ENCODE assay signal across 26 cellular contexts in the genomic region with DNA sequence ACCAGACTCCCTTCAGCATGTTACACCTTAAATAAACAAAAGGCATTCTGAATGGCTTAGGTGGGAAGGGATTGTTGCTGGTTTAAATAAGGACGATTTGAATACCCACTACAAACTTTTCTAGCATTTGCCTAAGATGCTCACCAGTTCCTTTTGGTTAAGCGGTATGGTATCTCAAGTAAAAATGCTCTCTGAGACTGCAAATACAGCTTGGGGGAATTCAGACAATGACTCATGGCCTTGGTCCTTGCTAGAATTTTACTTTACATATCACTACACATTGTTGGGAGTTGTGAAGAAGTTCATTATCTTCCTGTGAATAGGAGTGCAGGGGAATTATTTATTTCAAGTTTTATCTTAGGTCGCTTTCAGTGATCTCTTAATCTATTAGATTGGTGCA.
DNase-seq lines count a peak whose midpoint lies in the region; ATAC-seq and TF ChIP-seq lines count a peak whose summit lies in the region.
"Had no signal": no experiment of that assay in that cellular context is flagged by ENCODE, and none has a peak within 500 bp of the region (broad histone marks: within the 10 kb centered on the region; RNA-seq: fewer than 3 reads in every experiment).

No MANE protein-coding gene starts in this region.

- no peaks in the 10 kb centered on the region for H3K9me3 ChIP-seq in GM23248 (ENCODE audit: low read depth)
- H3K9me3 ChIP-seq in adipocyte (ENCODE audit: control insufficient read depth, low read length): no peaks in the 10 kb centered on the region
- no peaks in the 10 kb centered on the region for H3K9me3 ChIP-seq in ascending aorta
- H3K9me3 ChIP-seq: heart right ventricle, right lobe of liver, thyroid gland had no signal

- in situ Hi-C loops in GM23248 (cut with MboI): no loop called here

- ATAC-seq in GM18907 (IDR thresholded peaks at IDR 0.05; ENCODE audit: unreplicated experiment): no peak
- no peak for ATAC-seq in HG03354 (IDR thresholded peaks at IDR 0.05; ENCODE audit: poor library complexity, severe bottlenecking, unreplicated experiment)
- ATAC-seq: activated naive CD8-positive, alpha-beta T cell treated with anti-CD3 and anti-CD28 coated beads, Interleukin-2, amount 50 U/mL, for 24 hours; heart right ventricle; left lobe of liver; naive thymus-derived CD8-positive, alpha-beta T cell; right lobe of liver; T-helper 17 cell had no signal

- H3F3A ChIP-seq in GM23248 (ENCODE audit: insufficient read depth): peaks cover 29% of the 10 kb centered on the region; the same call in 1 of the 2 replicates

- 61 to 66% methylated on average over 3 of the region's 3 CpGs for WGBS in GM23248 (ENCODE audit: low coverage in 1 of 2, low lambda C conversion rate in 2 of 2, missing lambda C conversion rate in 2 of 2), 2 experiments

- H3K27me3 ChIP-seq in GM23248 (replicated peaks; ENCODE audit: insufficient read depth) (no peaks in the 10 kb centered on the region), adipocyte (replicated peaks; ENCODE audit: control insufficient read depth, insufficient read depth, low read length) (no peaks in the 10 kb centered on the region), ascending aorta (no peaks in the 10 kb centered on the region)
- H3K27me3 ChIP-seq: heart right ventricle, right lobe of liver, thyroid gland had no signal

- no peak for TF ChIP-seq CTCF in fibroblast of villous mesenchyme (IDR thresholded peaks at IDR 0.05; ENCODE audit: insufficient read depth, low read depth, low read length)
- TF ChIP-seq CTCF in ascending aorta (IDR thresholded peaks at IDR 0.05): no peak

- H3K9me2 ChIP-seq in GM23248 (ENCODE audit: insufficient read depth): no peaks in the 10 kb centered on the region

- peaks cover 37% of the 10 kb centered on the region for H3K4me1 ChIP-seq in GM23248 (ENCODE audit: insufficient read depth)
- no peaks in the 10 kb centered on the region for H3K4me1 ChIP-seq in adipocyte (ENCODE audit: control insufficient read depth, insufficient read depth, low read length)
- no peaks in the 10 kb centered on the region for H3K4me1 ChIP-seq in ascending aorta
- H3K4me1 ChIP-seq: heart right ventricle, right lobe of liver, thyroid gland had no signal

- H3K4me3 ChIP-seq in GM23248: no peak overlapping the region
- no peak overlapping the region for H3K4me3 ChIP-seq in adipocyte (ENCODE audit: low read length)
- H3K4me3 ChIP-seq in fibroblast of villous mesenchyme (ENCODE audit: low read depth, low read length): no peak overlapping the region
- H3K4me3 ChIP-seq in ascending aorta: no peak overlapping the region
- H3K4me3 ChIP-seq: heart right ventricle, right lobe of liver, thyroid gland had no signal

- H4K20me1 ChIP-seq in GM23248 (ENCODE audit: insufficient read depth): no peaks in the 10 kb centered on the region

- intact Hi-C loops in ascending aorta (cut with DNase I): no loop called here

- H3K36me3 ChIP-seq in GM23248 (ENCODE audit: low read depth): no peaks in the 10 kb centered on the region
- no peaks in the 10 kb centered on the region for H3K36me3 ChIP-seq in adipocyte (ENCODE audit: control insufficient read depth, insufficient read depth, low read length, severe bottlenecking)
- no peaks in the 10 kb centered on the region for H3K36me3 ChIP-seq in ascending aorta
- H3K36me3 ChIP-seq: heart right ventricle, right lobe of liver, thyroid gland had no signal

- H3K27ac ChIP-seq in GM23248 (no peak overlapping the region), ascending aorta (no peak overlapping the region)
- H3K27ac ChIP-seq: heart right ventricle, right lobe of liver, thyroid gland had no signal

- H2AFZ ChIP-seq in GM23248: no peak overlapping the region

- H3K79me2 ChIP-seq in GM23248 (ENCODE audit: insufficient read depth): no peaks in the 10 kb centered on the region

- no peak overlapping the region for H3K4me2 ChIP-seq in GM23248 (ENCODE audit: unreplicated experiment)

- H3K9ac ChIP-seq in GM23248 (no peak overlapping the region), adipocyte (ENCODE audit: low read length) (no peak overlapping the region)

- DNase-seq in GM23248: peak; percentile 54
- peak; percentile 38 for DNase-seq in adipocyte (ENCODE audit: low read depth)
- peak; percentile 9 for DNase-seq in fibroblast of villous mesenchyme (ENCODE audit: low read depth)
- peak; percentile 62 for DNase-seq in renal cortical epithelial cell (ENCODE audit: low read depth)
- DNase-seq in D341Med (ENCODE audit: low spot score): no peak
- DNase-seq in ascending aorta (ENCODE audit: low spot score in 2 of 2): no peak
- DNase-seq: activated CD4-positive, alpha-beta T cell treated with anti-CD3 and anti-CD28 coated beads for 48 hours; activated gamma-delta T cell treated with Interleukin-2 at 50 U/mL for 16 hours; activated naive CD8-positive, alpha-beta T cell treated with anti-CD3 and anti-CD28 coated beads, Interleukin-2, amount 50 U/mL, for 24 hours; activated T-cell treated with anti-CD3 and anti-CD28 coated beads, Interleukin-2, amount 50 U/mL, for 24 hours; central memory CD4-positive, alpha-beta T cell; heart right ventricle; KG1; midbrain; MV-4-11; naive thymus-derived CD8-positive, alpha-beta T cell; NCI-H1694; NCI-H526 treated with DMSO at 0.1 percent for 48 hours; right lobe of liver; RPMI8226; stimulated activated CD4-positive, alpha-beta T cell treated with anti-CD3 and anti-CD28 coated beads, Interleukin-15, amount 100 ng/mL, for 24 hours; T-helper 17 cell; thyroid gland had no signal

Comparison
In these comparisons a context has a peak if more than half of its experiments do, and no peak if none do; other contexts are left out.
1. DNase-seq: peak in GM23248 (single experiment), adipocyte (single experiment), fibroblast of villous mesenchyme (single experiment) and renal cortical epithelial cell (single experiment); none in D341Med (single experiment) and ascending aorta (0 of 2).